Comparison of ENCODE assay signal across 7 cellular contexts in the genomic region with DNA sequence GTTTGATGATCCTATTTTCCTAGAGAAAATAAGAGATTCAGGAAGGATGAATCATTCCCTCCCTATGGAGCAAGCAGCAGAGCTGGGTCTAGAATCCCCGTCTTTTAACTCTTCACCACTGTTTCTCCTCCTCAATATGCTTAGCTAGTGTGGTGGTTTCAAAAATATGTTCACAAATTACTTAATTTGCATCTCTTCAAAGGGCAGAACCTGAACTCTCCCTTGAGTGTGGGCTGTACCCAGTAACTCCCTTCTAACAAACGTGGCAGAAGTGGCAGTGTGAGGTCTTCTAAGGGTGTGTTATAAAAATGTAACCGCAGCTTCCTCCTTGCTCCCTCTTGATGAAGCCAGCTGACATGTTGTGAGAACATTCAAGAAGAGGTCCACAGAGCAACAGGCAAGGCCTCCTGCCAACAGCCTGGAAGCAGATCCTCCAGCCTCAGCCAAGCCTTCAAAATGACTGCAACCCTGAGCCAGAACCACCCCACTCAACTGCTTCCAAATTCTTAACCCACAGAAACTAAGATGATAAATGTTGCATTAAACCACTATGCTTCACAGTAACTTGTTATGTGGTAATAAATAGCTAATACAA. TPM values are rescaled to one million over a fixed set of nuclear protein-coding genes. Genes with fewer than 3 reads are reported as not detected.
A peak's percentile ranks its signal among the peaks of the same experiment; 100 is the strongest.
DNase-seq lines count a peak whose midpoint lies in the region; ATAC-seq and TF ChIP-seq lines count a peak whose summit lies in the region.

No MANE protein-coding gene starts in this region.

- H3K4me3 Mint-ChIP-seq in activated naive CD8-positive, alpha-beta T cell treated with anti-CD3 and anti-CD28 coated beads, Interleukin-2, amount 10 ng/mL, durations not matched to agents 7 days and 5 days = peak overlapping the region; percentile 73

- DNase-seq in SIG-M5 (lab: John Stamatoyannopoulos, UW) (peak; percentile 94), right atrium auricular region (ENCODE audit: low spot score) (peak; percentile 81), NCI-H510A (lab: John Stamatoyannopoulos, UW) (no peak)
- DNase-seq in activated naive CD8-positive, alpha-beta T cell treated with anti-CD3 and anti-CD28 coated beads, Interleukin-2, amount 10 ng/mL, durations not matched to agents 7 days and 5 days = peak; percentile 42
- DNase-seq in stimulated activated CD4-positive, alpha-beta T cell treated with anti-CD3 and anti-CD28 coated beads, Interleukin-12 subunit alpha, Interleukin-12 subunit beta, amount 100 ng/mL, for 4 hours = peak; percentile 11

- POLR2A ChIA-PET in activated naive CD8-positive, alpha-beta T cell treated with anti-CD3 and anti-CD28 coated beads, Interleukin-2, amount 10 ng/mL, durations not matched to agents 7 days and 5 days (lab: Charles Lee) = interaction anchor here (1.1 kb wide), 1 partner anchor 14 kb away, joined by 4 read pairs; no protein-coding TSS in a partner anchor

- no peak overlapping the region for H3K4me3 ChIP-seq in right atrium auricular region

- no peak for TF ChIP-seq CTCF in right atrium auricular region (IDR thresholded peaks at IDR 0.05)

- ATAC-seq in GM18907 (IDR thresholded peaks at IDR 0.05; ENCODE audit: unreplicated experiment) (peak; percentile 91), HG03097 (IDR thresholded peaks at IDR 0.05; ENCODE audit: low FRiP score, unreplicated experiment) (peak; percentile 79)
- ATAC-seq in activated naive CD8-positive, alpha-beta T cell treated with anti-CD3 and anti-CD28 coated beads, Interleukin-2, amount 10 ng/mL, durations not matched to agents 7 days and 5 days (ENCODE audit: low read depth) = peak; percentile 97

- H3K27me3 ChIP-seq in right atrium auricular region = no peaks in the 10 kb centered on the region

- peaks cover 0 to 32% of the 10 kb centered on the region in 2 donors for H3K4me1 ChIP-seq in right atrium auricular region

- H3K9me3 ChIP-seq in right atrium auricular region = no peaks in the 10 kb centered on the region

- H3K27ac ChIP-seq in right atrium auricular region = peak overlapping the region; percentile 6 to 48

- no peaks in the 10 kb centered on the region for H3K27me3 Mint-ChIP-seq in activated naive CD8-positive, alpha-beta T cell treated with anti-CD3 and anti-CD28 coated beads, Interleukin-2, amount 10 ng/mL, durations not matched to agents 7 days and 5 days

- peaks cover 5% of the 10 kb centered on the region for H3K36me3 Mint-ChIP-seq in activated naive CD8-positive, alpha-beta T cell treated with anti-CD3 and anti-CD28 coated beads, Interleukin-2, amount 10 ng/mL, durations not matched to agents 7 days and 5 days

- H3K9me3 Mint-ChIP-seq in activated naive CD8-positive, alpha-beta T cell treated with anti-CD3 and anti-CD28 coated beads, Interleukin-2, amount 10 ng/mL, durations not matched to agents 7 days and 5 days = no peaks in the 10 kb centered on the region

- H3K36me3 ChIP-seq in right atrium auricular region = no peaks in the 10 kb centered on the region

- peaks cover 36% of the 10 kb centered on the region for H3K4me1 Mint-ChIP-seq in activated naive CD8-positive, alpha-beta T cell treated with anti-CD3 and anti-CD28 coated beads, Interleukin-2, amount 10 ng/mL, durations not matched to agents 7 days and 5 days

- H3K27ac Mint-ChIP-seq in activated naive CD8-positive, alpha-beta T cell treated with anti-CD3 and anti-CD28 coated beads, Interleukin-2, amount 10 ng/mL, durations not matched to agents 7 days and 5 days = peak overlapping the region; percentile 92

RNA-seq across cellular contexts. Expression of a gene that starts 36.6 kb away (rescaled TPM):
- 10 to 100 TPM; 38.5 to 41.0 TPM for total RNA-seq in activated naive CD8-positive, alpha-beta T cell treated with anti-CD3 and anti-CD28 coated beads, Interleukin-2, amount 10 ng/mL, durations not matched to agents 7 days and 5 days
- total RNA-seq in right atrium auricular region = 10 to 100 TPM; 19.8 to 20.9 TPM
